8 cellular contexts compared by ENCODE assay signal in genomic region chr17:27807567-27808470, GRCh38. TPM values are rescaled to one million over a fixed set of nuclear protein-coding genes. Genes with fewer than 3 reads are reported as not detected.
A peak's percentile ranks its signal among the peaks of the same experiment; 100 is the strongest.
DNase-seq lines count a peak whose midpoint lies in the region; ATAC-seq and TF ChIP-seq lines count a peak whose summit lies in the region.

No MANE protein-coding gene starts in this region.

- ATAC-seq in HG03354 (IDR thresholded peaks at IDR 0.05; ENCODE audit: poor library complexity, severe bottlenecking, unreplicated experiment): peak; percentile 75
- peak; percentile 96 for ATAC-seq in effector memory CD8-positive, alpha-beta T cell (replicated peaks)

- H3K9me3 Mint-ChIP-seq in effector memory CD8-positive, alpha-beta T cell: no peaks in the 10 kb centered on the region
- no peaks in the 10 kb centered on the region for H3K9me3 Mint-ChIP-seq in neural progenitor cell

- no peaks in the 10 kb centered on the region for H4K20me1 ChIP-seq in neural progenitor cell (ENCODE audit: low read depth)

- H3K27me3 Mint-ChIP-seq in effector memory CD8-positive, alpha-beta T cell: no peaks in the 10 kb centered on the region
- H3K27me3 Mint-ChIP-seq in neural progenitor cell (ENCODE audit: insufficient read depth, low read depth): peaks cover 10% of the 10 kb centered on the region

- no peak overlapping the region for H3K9ac ChIP-seq in neural progenitor cell

- H3K27ac ChIP-seq in neural progenitor cell: no peak overlapping the region

- H3K4me2 ChIP-seq in neural progenitor cell: no peak overlapping the region

- H3K9me3 ChIP-seq in neural progenitor cell (ENCODE audit: low read depth): no peaks in the 10 kb centered on the region

- peak overlapping the region; percentile 94 to 96 for H3K27ac Mint-ChIP-seq in effector memory CD8-positive, alpha-beta T cell
- no peak overlapping the region for H3K27ac Mint-ChIP-seq in neural progenitor cell

- H2AFZ ChIP-seq in neural progenitor cell (replicated peaks): no peak overlapping the region

- no peaks in the 10 kb centered on the region for H3F3A ChIP-seq in neural progenitor cell (ENCODE audit: low read depth)

- H3K36me3 Mint-ChIP-seq in effector memory CD8-positive, alpha-beta T cell (ENCODE audit: insufficient read depth): peaks cover 14% of the 10 kb centered on the region
- H3K36me3 Mint-ChIP-seq in neural progenitor cell: no peaks in the 10 kb centered on the region

- H3K79me2 ChIP-seq in neural progenitor cell (ENCODE audit: low read depth): no peaks in the 10 kb centered on the region

- H3K4me1 ChIP-seq in neural progenitor cell: peaks cover 16% of the 10 kb centered on the region

- peak; percentile 21 for DNase-seq in CD1c-positive myeloid dendritic cell (ENCODE audit: extremely low spot score)
- DNase-seq in GM19240 (ENCODE audit: insufficient read length, low spot score): peak; percentile 34
- DNase-seq in activated CD4-positive, CD25-positive, alpha-beta regulatory T cell (lab: John Stamatoyannopoulos, UW): peak in 3 of 4 experiments; percentile 20 to 42 (median 30)
- peak; percentile 56 to 60 (median 58) for DNase-seq in effector memory CD8-positive, alpha-beta T cell
- peak; percentile 37 to 42 for DNase-seq in stimulated activated CD4-positive, alpha-beta T cell treated with anti-CD3 and anti-CD28 coated beads, Interleukin-4, amount 100 ng/mL, for 48 hours (ENCODE audit: low read depth in 2 of 2)
- DNase-seq in neural progenitor cell (ENCODE audit: low spot score): no peak
- DNase-seq in mesenteric fat pad (ENCODE audit: low spot score): no peak

- H3K27me3 ChIP-seq in neural progenitor cell: no peaks in the 10 kb centered on the region

- peak overlapping the region; percentile 77 to 82 for H3K4me3 Mint-ChIP-seq in effector memory CD8-positive, alpha-beta T cell
- H3K4me3 Mint-ChIP-seq in neural progenitor cell: no peak overlapping the region

- H3K36me3 ChIP-seq in neural progenitor cell: no peaks in the 10 kb centered on the region

- H3K4me3 ChIP-seq in neural progenitor cell: no peak overlapping the region

- TF ChIP-seq CTCF in neural progenitor cell (IDR thresholded peaks at IDR 0.05): no peak

- H3K4me1 Mint-ChIP-seq in effector memory CD8-positive, alpha-beta T cell (ENCODE audit: low read depth in 2 of 2): peaks cover 29 to 34% of the 10 kb centered on the region in 2 donors
- peaks cover 33% of the 10 kb centered on the region for H3K4me1 Mint-ChIP-seq in neural progenitor cell

RNA-seq across cellular contexts. Expression of gene NOS2, which starts 7.5 kb away (rescaled TPM):
- total RNA-seq in neural progenitor cell (ENCODE audit: low replicate concordance) (26.6 and 39.7 TPM in 2 replicates), mesenteric fat pad (0.13 TPM)

Comparison
In these comparisons a context has a peak if more than half of its experiments do, and no peak if none do; other contexts are left out.
1. DNase-seq: peak in CD1c-positive myeloid dendritic cell (single experiment), GM19240 (single experiment), activated CD4-positive, CD25-positive, alpha-beta regulatory T cell (3 of 4), effector memory CD8-positive, alpha-beta T cell (3 of 3) and stimulated activated CD4-positive, alpha-beta T cell treated with anti-CD3 and anti-CD28 coated beads, Interleukin-4, amount 100 ng/mL, for 48 hours (2 of 2); none in neural progenitor cell (single experiment) and mesenteric fat pad (single experiment).
2. RNA of gene NOS2, which starts 7.5 kb away (total RNA-seq): 26.6 to 39.7 TPM in neural progenitor cell; 0.13 TPM in mesenteric fat pad (single experiment); every median in the first group is over 10 times any median in the second.